Comparison of ENCODE assay signal across 2 cellular contexts in genomic region chr10:31617133-31617532, GRCh38.
A peak's percentile ranks its signal among the peaks of the same experiment; 100 is the strongest.
TF ChIP-seq lines count a peak whose summit lies in the region.

No MANE protein-coding gene starts in this region.

TF ChIP-seq in GM12878, 131 proteins besides CTCF, POLR2A, EP300 and RAD21 (continued from another document):
- TF ChIP-seq ZNF687 (IDR thresholded peaks at IDR 0.05) (no peak), NFXL1 (IDR thresholded peaks at IDR 0.05; ENCODE audit: borderline replicate concordance) (no peak), PAX8 (IDR thresholded peaks at IDR 0.05) (no peak), PBX3 (IDR thresholded peaks at IDR 0.05; ENCODE audit: insufficient replicate concordance, low read depth, low read length) (no peak), RCOR1 (conservative IDR thresholded peaks at IDR 0.05; ENCODE audit: low read depth, low read length) (no peak), CREM (IDR thresholded peaks at IDR 0.05; ENCODE audit: low read depth) (no peak), IRF4 (IDR thresholded peaks at IDR 0.05; ENCODE audit: low read depth, low read length) (no peak), CBX5 (IDR thresholded peaks at IDR 0.05; ENCODE audit: low read depth) (no peak), SPI1 (IDR thresholded peaks at IDR 0.05; ENCODE audit: borderline replicate concordance, insufficient read depth, low read depth, low read length) (peak; percentile 60; the same call in 1 of the 2 replicates), RUNX3 (IDR thresholded peaks at IDR 0.05; ENCODE audit: low read length) (peak; percentile 21; the same call in 1 of the 2 replicates), POLR2AphosphoS5 (IDR thresholded peaks at IDR 0.05; ENCODE audit: low read length) (no peak), FOXM1 (IDR thresholded peaks at IDR 0.05; ENCODE audit: low read depth, low read length) (no peak), ATF7 (IDR thresholded peaks at IDR 0.05; ENCODE audit: low read depth) (no peak), NRF1 (conservative IDR thresholded peaks at IDR 0.05; ENCODE audit: low read depth, low read length) (no peak), TCF12 (IDR thresholded peaks at IDR 0.05; ENCODE audit: low read depth, low read length) (peak; percentile 43; the same call in 1 of the 2 replicates)

TF ChIP-seq in H1, 55 proteins besides CTCF, POLR2A, EP300 and RAD21 (continued from another document):
- TF ChIP-seq ATF2 (IDR thresholded peaks at IDR 0.05; ENCODE audit: low read length), result no peak
- TF ChIP-seq RFX5 (IDR thresholded peaks at IDR 0.05; ENCODE audit: borderline replicate concordance, low read depth, low read length), result no peak
- TF ChIP-seq CHD2 (IDR thresholded peaks at IDR 0.05; ENCODE audit: low read length), result no peak
- no peak for TF ChIP-seq PHF8 (conservative IDR thresholded peaks at IDR 0.05; ENCODE audit: low read depth, low read length)
- TF ChIP-seq RBBP5 (IDR thresholded peaks at IDR 0.05; ENCODE audit: borderline replicate concordance, low read depth, low read length), result no peak
- TF ChIP-seq POLR2AphosphoS5 (IDR thresholded peaks at IDR 0.05; ENCODE audit: low read depth, low read length), result no peak
